21 cellular contexts compared by ENCODE assay signal in the genomic region with DNA sequence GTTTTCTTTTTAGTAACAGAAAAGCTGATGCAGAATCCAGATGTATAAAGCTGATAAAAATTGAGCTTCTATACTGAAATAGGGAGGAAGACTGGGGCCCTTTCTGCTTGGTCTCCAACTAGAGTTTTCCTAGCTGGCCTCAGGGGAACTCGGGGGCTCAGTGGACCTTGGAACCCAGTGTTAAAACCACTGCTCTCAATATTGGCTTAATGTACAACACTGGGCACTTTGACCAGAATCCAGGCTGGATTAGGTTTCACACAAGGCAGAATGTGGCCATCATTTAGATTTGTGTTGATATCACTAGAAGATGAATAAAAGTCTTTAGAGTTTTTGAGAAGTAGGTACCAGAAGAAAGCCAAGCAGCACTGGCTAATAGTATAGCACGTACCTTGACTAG.
"Had no signal": no experiment of that assay in that cellular context is flagged by ENCODE, and none has a peak within 500 bp of the region (broad histone marks: within the 10 kb centered on the region; RNA-seq: fewer than 3 reads in every experiment).

No MANE protein-coding gene starts in this region.

- DNase-seq: activated CD4-positive, alpha-beta T cell treated with anti-CD3 and anti-CD28 coated beads for 36 hours; activated CD4-positive, CD25-positive, alpha-beta regulatory T cell; activated CD8-positive, alpha-beta memory T cell treated with anti-CD3 and anti-CD28 coated beads, Interleukin-2, amount 10 ng/mL, durations not matched to agents 7 days and 5 days; activated CD8-positive, alpha-beta T cell treated with anti-CD3 and anti-CD28 coated beads, Interleukin-2, amount 10 ng/mL, durations not matched to agents 7 days and 5 days; activated naive CD8-positive, alpha-beta T cell treated with anti-CD3 and anti-CD28 coated beads, Interleukin-2, amount 50 U/mL, for 24 hours; activated T-cell treated with anti-CD3 and anti-CD28 coated beads, Interleukin-2, amount 50 U/mL, for 48 hours; amygdala; foreskin melanocyte; glutamatergic neuron; midbrain; naive thymus-derived CD4-positive, alpha-beta T cell; pancreas; stimulated activated CD4-positive, alpha-beta T cell treated with anti-CD3 and anti-CD28 coated beads, Interleukin-2, amount 100 ng/mL, for 48 hours; stimulated activated naive CD4-positive, alpha-beta T cell treated with Interleukin-2 at 50 U/mL for 16 hours; T-helper 1 cell; transverse colon had no signal

- FAIRE-seq: bronchial epithelial cell, islet of Langerhans, pancreas, urothelium cell line had no signal

- ATAC-seq: activated CD4-positive, alpha-beta T cell treated with anti-CD3 and anti-CD28 coated beads for 36 hours; activated CD8-positive, alpha-beta memory T cell treated with anti-CD3 and anti-CD28 coated beads, Interleukin-2, amount 10 ng/mL, durations not matched to agents 7 days and 5 days; activated CD8-positive, alpha-beta T cell treated with anti-CD3 and anti-CD28 coated beads, Interleukin-2, amount 10 ng/mL, durations not matched to agents 7 days and 5 days; activated naive CD8-positive, alpha-beta T cell treated with anti-CD3 and anti-CD28 coated beads, Interleukin-2, amount 50 U/mL, for 24 hours; naive thymus-derived CD4-positive, alpha-beta T cell; pancreas had no signal

- H3K4me1 ChIP-seq: esophagus muscularis mucosa, pancreas, prostate gland, transverse colon had no signal

- H3K27me3 ChIP-seq: esophagus muscularis mucosa, pancreas, transverse colon had no signal

- H3K27ac ChIP-seq: esophagus muscularis mucosa, pancreas, prostate gland, transverse colon had no signal

- H3K9me3 ChIP-seq: esophagus muscularis mucosa, pancreas, prostate gland, transverse colon had no signal

- H3K4me3 ChIP-seq: esophagus muscularis mucosa, pancreas, prostate gland, transverse colon had no signal

- H3K36me3 ChIP-seq: prostate gland had no signal
